Comparison of ENCODE assay signal across 8 cellular contexts in genomic region chr16:2124694-2125444, GRCh38. TPM values are rescaled to one million over a fixed set of nuclear protein-coding genes. Genes with fewer than 3 reads are reported as not detected.
DNase-seq lines count a peak whose midpoint lies in the region; FAIRE-seq and TF ChIP-seq lines count a peak whose summit lies in the region.
"Not testable (repeated sequence)": the region's sequence is repeated elsewhere in the genome, so short reads cannot be mapped to it uniquely, and the experiment has no call there.

No MANE protein-coding gene starts in this region.

- H3K4me1 Mint-ChIP-seq in H9, result peaks cover 20 to 25% of the 10 kb centered on the region in 2 experiments
- peaks cover 15% of the 10 kb centered on the region for H3K4me1 Mint-ChIP-seq in astrocyte (ENCODE audit: low read depth, unreplicated experiment)

- DNase-seq in AG08395 (ENCODE audit: low spot score) (peak; percentile 9), H9 (peak; percentile 67), NCI-H446 treated with DMSO at 0.1 percent for 48 hours (lab: John Stamatoyannopoulos, UW) (peak; percentile 44), astrocyte (ENCODE audit: low read depth) (peak; percentile 67)
- DNase-seq in stomach, result not testable (repeated sequence)

- peak overlapping the region; percentile 49 for H3K4me3 ChIP-seq in astrocyte (ENCODE audit: insufficient read depth, low read depth, low read length)
- H3K4me3 ChIP-seq in esophagus (ENCODE audit: low read depth in 1 of 2, low read length in 2 of 2); iPS-18a (ENCODE audit: low read length); neural cell (ENCODE audit: low read length): not testable (repeated sequence)
- H3K4me3 ChIP-seq in stomach, result peak overlapping the region; percentile 19 to 37 (median 34)

- H3K36me3 ChIP-seq in astrocyte (ENCODE audit: insufficient read depth, low read length); esophagus (ENCODE audit: control insufficient read depth in 2 of 2, insufficient read depth in 2 of 2, low read length in 1 of 2); iPS-18a (ENCODE audit: control insufficient read depth, low read depth, low read length); neural cell (ENCODE audit: insufficient read depth, low read length); stomach: not testable (repeated sequence)

- not testable (repeated sequence) for H3K79me1 ChIP-seq in H9 (ENCODE audit: insufficient read depth, low read depth, low read length, poor library complexity, severe bottlenecking)

- intact Hi-C loops in stomach (cut with DNase I; ENCODE audit: low total_unique reads), result not testable (repeated sequence)

- H3K9ac ChIP-seq in H9 (ENCODE audit: extremely low read depth, insufficient read length, low read length) (peak overlapping the region; percentile 22), astrocyte (ENCODE audit: low read length) (peak overlapping the region; percentile 82), iPS-18a (ENCODE audit: low read length) (peak overlapping the region; percentile 28), neural cell (ENCODE audit: low read length) (peak overlapping the region; percentile 16)

- H4K20me1 ChIP-seq in H9 (ENCODE audit: control insufficient read depth, insufficient read depth, insufficient read length); neural cell (ENCODE audit: insufficient read depth): not testable (repeated sequence)
- peaks cover 18% of the 10 kb centered on the region for H4K20me1 ChIP-seq in astrocyte (ENCODE audit: insufficient read depth, low read length)

- not testable (repeated sequence) for H4K5ac ChIP-seq in H9 (ENCODE audit: insufficient read length, low read depth, low read length)

- WGBS in H9 (ENCODE audit: extremely low coverage, insufficient read length, low lambda C conversion rate), result no CpG with 5 or more reads among the region's 37 CpGs
- 23 to 32% methylated on average over 28 to 37 of the region's 37 CpGs for WGBS in esophagus, 2 donors
- WGBS in stomach, 5 donors, result 23 to 43% (median 33%) methylated on average over 14 to 36 of the region's 37 CpGs

- not testable (repeated sequence) for H3K9me3 Mint-ChIP-seq in H9; astrocyte (ENCODE audit: unreplicated experiment)

- not testable (repeated sequence) for H3K56ac ChIP-seq in H9 (ENCODE audit: insufficient read length, low read depth, low read length)

- not testable (repeated sequence) for FAIRE-seq in astrocyte (lab: Jason Lieb, UNC)

- H3K23ac ChIP-seq in H9 (ENCODE audit: insufficient read length, low read depth, low read length), result not testable (repeated sequence)

- not testable (repeated sequence) for H3K9me2 ChIP-seq in neural cell (ENCODE audit: insufficient read depth, low read length)

- not testable (repeated sequence) for TF ChIP-seq CTCF in H9 (conservative IDR thresholded peaks at IDR 0.05); astrocyte (IDR thresholded peaks at IDR 0.05; ENCODE audit: insufficient read depth, low read depth, low read length); neural cell (IDR thresholded peaks at IDR 0.05; ENCODE audit: poor library complexity, severe bottlenecking); stomach (IDR thresholded peaks at IDR 0.05)

- H3K79me2 ChIP-seq in H9 (ENCODE audit: insufficient read depth, low read length); neural cell (replicated peaks; ENCODE audit: insufficient read depth, low read length): not testable (repeated sequence)
- H3K79me2 ChIP-seq in astrocyte (ENCODE audit: insufficient read depth, low read length), result peaks cover 67% of the 10 kb centered on the region

- not testable (repeated sequence) for H2BK5ac ChIP-seq in H9 (ENCODE audit: insufficient read length, low read length)

- H3K4me2 ChIP-seq in H9 (ENCODE audit: insufficient read depth, insufficient read length, low read length); neural cell (ENCODE audit: low read length): not testable (repeated sequence)
- peak overlapping the region; percentile 80 for H3K4me2 ChIP-seq in astrocyte (ENCODE audit: low read length)

- H3K27me3 ChIP-seq in H9 (ENCODE audit: insufficient read depth, low read length); astrocyte (ENCODE audit: insufficient read depth, low read length); esophagus (ENCODE audit: control insufficient read depth in 1 of 2, insufficient read depth in 2 of 2, low read length in 2 of 2); iPS-18a (ENCODE audit: control insufficient read depth, insufficient read depth, low read length); neural cell (ENCODE audit: insufficient read depth, low read depth, low read length); stomach: not testable (repeated sequence)

- not testable (repeated sequence) for H3T11ph ChIP-seq in H9 (ENCODE audit: low read length)

- H3K27ac ChIP-seq in H9 (ENCODE audit: insufficient read length, low read depth, low read length); iPS-18a (ENCODE audit: low read length); neural cell (ENCODE audit: low read length): not testable (repeated sequence)
- H3K27ac ChIP-seq in astrocyte (ENCODE audit: low read depth, low read length), result peak overlapping the region; percentile 84
- peak overlapping the region; percentile 84 to 91 for H3K27ac ChIP-seq in esophagus (ENCODE audit: low read depth in 2 of 2, low read length in 1 of 2)
- peak overlapping the region; percentile 81 to 96 (median 92) for H3K27ac ChIP-seq in stomach

- not testable (repeated sequence) for H2BK20ac ChIP-seq in H9 (ENCODE audit: low read depth, low read length, poor library complexity, severe bottlenecking)

- peak overlapping the region; percentile 70; the same call in 1 of the 2 replicates for H3K14ac ChIP-seq in H9 (ENCODE audit: insufficient read depth, low read length)

- TF ChIP-seq RAD21 in neural cell (conservative IDR thresholded peaks at IDR 0.05), result not testable (repeated sequence)

- not testable (repeated sequence) for H3K9me3 ChIP-seq in H9 (ENCODE audit: control insufficient read depth, low read depth, low read length); astrocyte (ENCODE audit: insufficient read depth, low read depth, low read length); esophagus (ENCODE audit: control insufficient read depth in 2 of 2, insufficient read depth in 1 of 2, low read depth in 1 of 2, low read length in 1 of 2); iPS-18a (ENCODE audit: control insufficient read depth, low read depth, low read length); neural cell (ENCODE audit: low read length); stomach

- not testable (repeated sequence) for H2AK5ac ChIP-seq in H9 (ENCODE audit: insufficient read length, low read length)

- H2BK120ac ChIP-seq in H9 (ENCODE audit: low read depth, low read length, poor library complexity, severe bottlenecking), result not testable (repeated sequence)

- H4K8ac ChIP-seq in H9 (replicated peaks; ENCODE audit: insufficient read length, low read depth, low read length), result not testable (repeated sequence)

- not testable (repeated sequence) for TF ChIP-seq EP300 in neural cell (conservative IDR thresholded peaks at IDR 0.05; ENCODE audit: poor library complexity, severe bottlenecking)
- TF ChIP-seq EP300 in stomach (IDR thresholded peaks at IDR 0.05), result peak; percentile 8

- peak overlapping the region; percentile 64 for H3K18ac ChIP-seq in H9 (ENCODE audit: insufficient read length, low read depth, low read length)

- H3K23me2 ChIP-seq in H9 (ENCODE audit: insufficient read length, low read depth, low read length, poor library complexity, severe bottlenecking), result not testable (repeated sequence)

- not testable (repeated sequence) for H3K4ac ChIP-seq in H9 (ENCODE audit: low read depth, low read length)

- not testable (repeated sequence) for H3K27me3 Mint-ChIP-seq in H9 (ENCODE audit: low read depth); astrocyte (ENCODE audit: low read depth, unreplicated experiment)

- not testable (repeated sequence) for TF ChIP-seq POLR2A in stomach (IDR thresholded peaks at IDR 0.05)

- H3K4me1 ChIP-seq in H9 (ENCODE audit: insufficient read depth, low read length); iPS-18a (ENCODE audit: control insufficient read depth, low read depth, low read length): not testable (repeated sequence)
- H3K4me1 ChIP-seq in astrocyte (ENCODE audit: insufficient read depth, low read length) (peaks cover 44% of the 10 kb centered on the region), esophagus (ENCODE audit: control insufficient read depth in 2 of 2, insufficient read depth in 2 of 2, low read length in 1 of 2) (peaks cover 8 to 40% of the 10 kb centered on the region in 2 donors), stomach (peaks cover 44 to 90% (median 71%) of the 10 kb centered on the region in 4 donors)

- H2BK12ac ChIP-seq in H9 (ENCODE audit: insufficient read length, low read depth, low read length), result not testable (repeated sequence)

- not testable (repeated sequence) for H4K91ac ChIP-seq in H9 (ENCODE audit: insufficient read length, low read depth, low read length)

- H3K27ac Mint-ChIP-seq in H9, result peak overlapping the region; percentile 77 to 95 (median 89); a peak in 6 of 7 replicates
- peak overlapping the region; percentile 58 for H3K27ac Mint-ChIP-seq in astrocyte (ENCODE audit: unreplicated experiment)

- not testable (repeated sequence) for H2AFZ ChIP-seq in H9 (ENCODE audit: low read length); astrocyte (ENCODE audit: low read depth, low read length); neural cell (ENCODE audit: low read depth, low read length)

- not testable (repeated sequence) for H3F3A ChIP-seq in neural cell (ENCODE audit: insufficient read depth, low read length, poor library complexity, severe bottlenecking)

- not testable (repeated sequence) for H2BK15ac ChIP-seq in H9 (ENCODE audit: low read depth, low read length)

- H3K4me3 Mint-ChIP-seq in H9, result peak overlapping the region; percentile 35 to 69; a peak in 4 of 5 replicates
- H3K4me3 Mint-ChIP-seq in astrocyte (ENCODE audit: unreplicated experiment), result not testable (repeated sequence)

- not testable (repeated sequence) for H3K36me3 Mint-ChIP-seq in H9 (ENCODE audit: insufficient read depth in 1 of 3, low read depth in 3 of 3); astrocyte (ENCODE audit: low read depth, unreplicated experiment)

RNA-seq across cellular contexts. Expression of gene PKD1, which starts 10.8 kb away (rescaled TPM):
- total RNA-seq in H9 (2021) (73.5 and 88.0 TPM in 2 replicates), astrocyte (112 and 128 TPM in 2 replicates), stomach (100 to 1,000 TPM in 3 of 5 donors, 10 to 100 TPM in 2; 88.5 to 776 (median 459) TPM)
- polyA plus RNA-seq in esophagus (10 to 100 TPM; 40.5 to 78.0 TPM), neural cell (176 and 232 TPM in 2 replicates), stomach (10 to 100 TPM; 10.4 to 58.9 (median 22.7) TPM)
- 100 and 130 TPM in 2 replicates for polyA minus RNA-seq in neural cell

RNA-seq across cellular contexts. Expression of gene RAB26, which starts 23.6 kb away (rescaled TPM):
- total RNA-seq in H9 (2021), result 2.4 and 3.0 TPM in 2 replicates
- 1.2 and 1.4 TPM in 2 replicates for total RNA-seq in astrocyte
- polyA plus RNA-seq in esophagus, result 1 to 10 TPM; 1.1 to 4.7 TPM
- polyA plus RNA-seq in neural cell, result 2.7 and 4.9 TPM in 2 replicates
- polyA minus RNA-seq in neural cell, result 0.58 and 0.97 TPM in 2 replicates
- total RNA-seq in stomach, result 100 to 1,000 TPM in 1 of 5 donors, 10 to 100 TPM in 1, not detected in 3; 27.2 to 114 TPM
- 10 to 100 TPM; 15.1 to 63.4 (median 20.3) TPM for polyA plus RNA-seq in stomach

RNA-seq across cellular contexts. Expression of gene TRAF7, which starts 30.7 kb away (rescaled TPM):
- 105 and 108 TPM in 2 replicates for total RNA-seq in H9 (2021)
- total RNA-seq in astrocyte, result 92.1 and 93.1 TPM in 2 replicates
- 10 to 100 TPM; 40.1 to 41.5 TPM for polyA plus RNA-seq in esophagus
- 30.9 and 42.5 TPM in 2 replicates for polyA plus RNA-seq in neural cell
- 38.0 and 46.0 TPM in 2 replicates for polyA minus RNA-seq in neural cell
- 100 to 1,000 TPM in 1 of 5 donors, 10 to 100 TPM in 4; 20.9 to 204 (median 58.9) TPM for total RNA-seq in stomach
- 10 to 100 TPM; 27.1 to 39.5 (median 37.3) TPM for polyA plus RNA-seq in stomach

Comparison
In these comparisons a context has a peak if more than half of its experiments do, and no peak if none do; other contexts are left out.
1. H3K9ac ChIP-seq: peak in every context shown above with its lines; median percentile 82 in astrocyte; 28 in iPS-18a; 22 in H9; 16 in neural cell.